12 cellular contexts compared by ENCODE assay signal in genomic region chr2:179963626-179964025, GRCh38. TPM values are rescaled to one million over a fixed set of nuclear protein-coding genes. Genes with fewer than 3 reads are reported as not detected.
DNase-seq lines count a peak whose midpoint lies in the region; ATAC-seq, FAIRE-seq and TF ChIP-seq lines count a peak whose summit lies in the region.
"Had no signal": no experiment of that assay in that cellular context is flagged by ENCODE, and none has a peak within 500 bp of the region (broad histone marks: within the 10 kb centered on the region; RNA-seq: fewer than 3 reads in every experiment).

No MANE protein-coding gene starts in this region.

- intact Hi-C loops in Right ventricle myocardium inferior (cut with DNase I): no loop called here

- ATAC-seq in Right ventricle myocardium inferior (no peak), GM19452 (IDR thresholded peaks at IDR 0.05; ENCODE audit: unreplicated experiment) (no peak)
- ATAC-seq: GM12878, HCT116 had no signal

- peak; percentile 58 for FAIRE-seq in islet of Langerhans (lab: Jason Lieb, UNC)
- FAIRE-seq: GM12878 had no signal

- DNase-seq in AG09319 (ENCODE audit: extremely low read depth, low read depth) (peak; percentile 8), HCEC 1CT (peak; percentile 79), amniotic stem cell (lab: John Stamatoyannopoulos, UW) (peak; percentile 5), Right ventricle myocardium inferior (ENCODE audit: missing footprints) (no peak), HT-29 (ENCODE audit: low spot score) (no peak), SW 1271 (lab: John Stamatoyannopoulos, UW) (no peak)
- DNase-seq: KG1, NCI-H2171 had no signal

- TF ChIP-seq CTCF in AG09319 (IDR thresholded peaks at IDR 0.05; ENCODE audit: low read depth, low read length): no peak

RNA-seq across cellular contexts. Expression of gene CWC22, which starts 43.5 kb away (rescaled TPM):
- total RNA-seq in Right ventricle myocardium inferior: 11.8 TPM
- 6.6 and 7.2 TPM in 2 replicates for total RNA-seq in HT-29 (2014; rRNA removed; shearing (Covaris generic))

Comparison
In these comparisons a context has a peak if more than half of its experiments do, and no peak if none do; other contexts are left out.
1. DNase-seq: peak in AG09319 (single experiment), HCEC 1CT (single experiment) and amniotic stem cell (single experiment); none in Right ventricle myocardium inferior (single experiment), HT-29 (single experiment) and SW 1271 (0 of 2).